9 cellular contexts compared by ENCODE assay signal in the genomic region with DNA sequence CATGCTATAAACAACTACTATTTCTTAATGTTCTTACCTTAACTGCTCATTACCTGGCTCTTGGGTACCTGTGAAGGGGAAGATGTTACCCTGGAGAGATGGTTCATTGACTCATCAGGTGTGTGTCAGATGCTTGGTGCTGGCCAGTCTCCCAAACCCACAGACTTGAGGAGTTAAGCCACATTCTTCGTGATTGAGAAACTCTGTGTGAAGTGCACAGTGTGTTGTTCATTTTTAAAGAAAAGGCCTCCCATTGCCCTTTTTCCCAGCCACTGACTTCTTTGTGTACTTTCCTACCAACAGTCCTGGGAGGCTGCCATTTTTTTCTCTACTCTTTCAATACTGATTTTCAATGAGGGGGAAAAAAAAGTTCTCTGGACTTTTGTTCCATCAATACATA. TPM values are rescaled to one million over a fixed set of nuclear protein-coding genes. Genes with fewer than 3 reads are reported as not detected.
DNase-seq lines count a peak whose midpoint lies in the region; TF ChIP-seq lines count a peak whose summit lies in the region.
"Had no signal": no experiment of that assay in that cellular context is flagged by ENCODE, and none has a peak within 500 bp of the region (broad histone marks: within the 10 kb centered on the region; RNA-seq: fewer than 3 reads in every experiment).

No MANE protein-coding gene starts in this region.

- in situ Hi-C loops in GM13977 (cut with MboI; ENCODE audit: low pct_unique_long_range_greater_than_20kb, low sequenced_read_pairs, unreplicated experiment) = loop anchor here (25.0 kb wide), 1 partner anchor 438 kb away; a partner anchor contains a TSS

- no peaks in the 10 kb centered on the region for H3K36me3 ChIP-seq in right atrium auricular region

- H3K4me1 Mint-ChIP-seq in HFFc6 (ENCODE audit: low read depth) = peaks cover 66% of the 10 kb centered on the region
- H3K4me1 Mint-ChIP-seq in T-helper 2 cell treated with Interferon-gamma antibody and Interleukin-4, amounts not matched to agents 5 μg/mL and 100 μg/mL, for 36 hours (ENCODE audit: low read depth) = no peaks in the 10 kb centered on the region

- no peaks in the 10 kb centered on the region for H3K9me3 ChIP-seq in right atrium auricular region

- peak overlapping the region; percentile 21 to 71 for H3K27ac ChIP-seq in right atrium auricular region

- peaks cover 2% of the 10 kb centered on the region; the same call in 1 of the 2 replicates for H3K27me3 Mint-ChIP-seq in HFFc6 (ENCODE audit: insufficient read depth)
- peaks cover 8% of the 10 kb centered on the region for H3K27me3 Mint-ChIP-seq in T-helper 2 cell treated with Interferon-gamma antibody and Interleukin-4, amounts not matched to agents 5 μg/mL and 100 μg/mL, for 36 hours (ENCODE audit: low read depth)

- DNase-seq in HFFc6 (peak; percentile 85), T1000 (lab: John Stamatoyannopoulos, UW) (peak; percentile 26), right atrium auricular region (ENCODE audit: low spot score) (peak; percentile 84), stromal cell of bone marrow (ENCODE audit: low read depth) (peak; percentile 87), GOT3 (lab: John Stamatoyannopoulos, UW) (no peak), GM13977 (ENCODE audit: low spot score) (no peak), GM19240 (ENCODE audit: insufficient read length, low spot score) (no peak)
- DNase-seq in T-helper 2 cell treated with Interferon-gamma antibody and Interleukin-4, amounts not matched to agents 5 μg/mL and 100 μg/mL, for 36 hours (ENCODE audit: low spot score) = no peak
- DNase-seq: NCI-H187 had no signal

- peak overlapping the region; percentile 3 to 14 for H3K4me3 ChIP-seq in right atrium auricular region

- TF ChIP-seq CTCF in HFFc6 (IDR thresholded peaks at IDR 0.05) = no peak
- TF ChIP-seq CTCF in right atrium auricular region (IDR thresholded peaks at IDR 0.05) = no peak
- no peak for TF ChIP-seq CTCF in GM13977 (IDR thresholded peaks at IDR 0.05; ENCODE audit: extremely low read depth, insufficient read depth, missing control alignments)

- peaks cover 63% of the 10 kb centered on the region for H3K36me3 Mint-ChIP-seq in HFFc6 (ENCODE audit: low read depth)
- no peaks in the 10 kb centered on the region for H3K36me3 Mint-ChIP-seq in T-helper 2 cell treated with Interferon-gamma antibody and Interleukin-4, amounts not matched to agents 5 μg/mL and 100 μg/mL, for 36 hours (ENCODE audit: low read depth)

- no peaks in the 10 kb centered on the region for H3K27me3 ChIP-seq in right atrium auricular region

- H3K4me1 ChIP-seq in right atrium auricular region = no peaks in the 10 kb centered on the region

- H3K27ac Mint-ChIP-seq in HFFc6 = peak overlapping the region; percentile 86
- H3K27ac Mint-ChIP-seq in T-helper 2 cell treated with Interferon-gamma antibody and Interleukin-4, amounts not matched to agents 5 μg/mL and 100 μg/mL, for 36 hours = no peak overlapping the region

- H3K4me3 Mint-ChIP-seq in HFFc6 = peak overlapping the region; percentile 70
- H3K4me3 Mint-ChIP-seq in T-helper 2 cell treated with Interferon-gamma antibody and Interleukin-4, amounts not matched to agents 5 μg/mL and 100 μg/mL, for 36 hours = no peak overlapping the region

- H3K9me3 Mint-ChIP-seq in HFFc6 = no peaks in the 10 kb centered on the region
- H3K9me3 Mint-ChIP-seq in T-helper 2 cell treated with Interferon-gamma antibody and Interleukin-4, amounts not matched to agents 5 μg/mL and 100 μg/mL, for 36 hours = no peaks in the 10 kb centered on the region

RNA-seq across cellular contexts. Expression of a gene that starts 3.2 kb away (rescaled TPM):
- total RNA-seq in HFFc6 (2021; fragmentation: NEBNext Ultra II Directional; extraction: Animal tissue kit (Norgen Biotek cat#: 25700)) = 100 to 1,000 TPM; 293 to 411 (median 371) TPM
- 100 to 1,000 TPM in 1 of 2 donors, 10 to 100 TPM in 1; 51.5 to 173 TPM for total RNA-seq in right atrium auricular region

Comparison
In these comparisons a context has a peak if more than half of its experiments do, and no peak if none do; other contexts are left out.
1. DNase-seq: peak in HFFc6 (single experiment), T1000 (single experiment), right atrium auricular region (single experiment) and stromal cell of bone marrow (single experiment); none in T-helper 2 cell treated with Interferon-gamma antibody and Interleukin-4, amounts not matched to agents 5 μg/mL and 100 μg/mL, for 36 hours (single experiment), GOT3 (single experiment), GM13977 (single experiment) and GM19240 (single experiment).